ENCODE assay signal across 12 cellular contexts in genomic region chr2:40420478-40420877, GRCh38. TPM values are rescaled to one million over a fixed set of nuclear protein-coding genes. Genes with fewer than 3 reads are reported as not detected.
"Had no signal": no experiment of that assay in that cellular context is flagged by ENCODE, and none has a peak within 500 bp of the region (broad histone marks: within the 10 kb centered on the region; RNA-seq: fewer than 3 reads in every experiment).

No MANE protein-coding gene starts in this region.

- H3K4me1 ChIP-seq: colonic mucosa, psoas muscle had no signal

- H3K4me3 ChIP-seq: colonic mucosa, psoas muscle had no signal

- DNase-seq: activated CD4-positive, alpha-beta T cell treated with anti-CD3 and anti-CD28 coated beads, Interleukin-2, amount 50 U/mL, for 1 hour; activated CD4-positive, CD25-positive, alpha-beta regulatory T cell; amygdala; colonic mucosa; effector CD4-positive, alpha-beta T cell; immature natural killer cell; occipital lobe; psoas muscle; stimulated activated CD4-positive, alpha-beta T cell treated with anti-CD3 and anti-CD28 coated beads, Interleukin-15, amount 100 ng/mL, for 24 hours; stimulated activated CD4-positive, alpha-beta T cell treated with anti-CD3 and anti-CD28 coated beads, Interleukin-4, amount 100 ng/mL, for 24 hours had no signal

- H3K36me3 ChIP-seq: colonic mucosa had no signal

- H3K27ac ChIP-seq: colonic mucosa, psoas muscle had no signal

- H3K27me3 ChIP-seq: colonic mucosa had no signal

- ATAC-seq: activated naive CD4-positive, alpha-beta T cell treated with anti-CD3 and anti-CD28 coated beads, Interleukin-2, amount 50 U/mL, for 72 hours; natural killer cell treated with Interleukin-12 subunit alpha and Interleukin-12 subunit beta and Interleukin-15 and Interleukin-18, amount 100 ng/mL, for 72 hours; psoas muscle had no signal

- H3K9me3 ChIP-seq: colonic mucosa, psoas muscle had no signal

RNA-seq across cellular contexts. Expression of gene SLC8A1, which starts 31.4 kb away (rescaled TPM):
- total RNA-seq: natural killer cell treated with Interleukin-12 subunit alpha and Interleukin-12 subunit beta and Interleukin-15 and Interleukin-18, amount 100 ng/mL, for 72 hours had no signal
